In genomic region chr5:32018476-32019436, GRCh38 we compare ENCODE assay signal across 14 cellular contexts.
DNase-seq lines count a peak whose midpoint lies in the region; ATAC-seq and TF ChIP-seq lines count a peak whose summit lies in the region.
"Had no signal": no experiment of that assay in that cellular context is flagged by ENCODE, and none has a peak within 500 bp of the region (broad histone marks: within the 10 kb centered on the region; RNA-seq: fewer than 3 reads in every experiment).

No MANE protein-coding gene starts in this region.

- no peaks in the 10 kb centered on the region for H3K9me3 Mint-ChIP-seq in natural killer cell
- no peaks in the 10 kb centered on the region for H3K9me3 Mint-ChIP-seq in natural killer cell treated with Interleukin-12 subunit alpha and Interleukin-12 subunit beta and Interleukin-15 and Interleukin-18, amount 100 ng/mL, for 72 hours
- peaks cover 0 to 1% (median 0%) of the 10 kb centered on the region in 9 donors for H3K9me3 Mint-ChIP-seq in naive thymus-derived CD8-positive, alpha-beta T cell

- POLR2A ChIA-PET in naive thymus-derived CD8-positive, alpha-beta T cell (lab: Charles Lee) = interaction anchor here (0.6 to 1.1 kb wide), 5 partner anchors 9 to 164 kb away, joined by 3 to 6 read pairs (median 4); no protein-coding TSS in a partner anchor

- DNase-seq in natural killer cell (no peak), epithelial cell of esophagus (ENCODE audit: low read depth) (peak; percentile 72), NCI-H2227 treated with DMSO at 0.1 percent for 48 hours (lab: John Stamatoyannopoulos, UW) (no peak), NCI-H526 treated with DMSO at 0.1 percent for 48 hours (lab: John Stamatoyannopoulos, UW) (no peak), cerebellar nuclear complex (lab: John Stamatoyannopoulos, UW) (no peak)
- no peak for DNase-seq in natural killer cell treated with Interleukin-12 subunit alpha and Interleukin-12 subunit beta and Interleukin-15 and Interleukin-18, amount 100 ng/mL, for 72 hours (ENCODE audit: low spot score)
- DNase-seq in naive thymus-derived CD8-positive, alpha-beta T cell = peak in 1 of 10 donors; percentile 8
- DNase-seq: activated CD4-positive, alpha-beta T cell treated with anti-CD3 and anti-CD28 coated beads for 1 hour; DMS79 treated with DMSO at 0.1 percent for 48 hours; effector CD4-positive, alpha-beta T cell; mesendoderm; NCI-H510A treated with DMSO at 0.1 percent for 48 hours had no signal

- peak overlapping the region; percentile 17 to 76 for H3K27ac Mint-ChIP-seq in natural killer cell
- peak overlapping the region in 1 of 2 donors; percentile 91 for H3K27ac Mint-ChIP-seq in natural killer cell treated with Interleukin-12 subunit alpha and Interleukin-12 subunit beta and Interleukin-15 and Interleukin-18, amount 100 ng/mL, for 72 hours
- peak overlapping the region; percentile 27 to 90 (median 78) for H3K27ac Mint-ChIP-seq in naive thymus-derived CD8-positive, alpha-beta T cell

- ATAC-seq in natural killer cell (peak in 1 of 3 donors; percentile 16), GM18858 (IDR thresholded peaks at IDR 0.05; ENCODE audit: unreplicated experiment) (no peak)
- no peak for ATAC-seq in natural killer cell treated with Interleukin-12 subunit alpha and Interleukin-12 subunit beta and Interleukin-15 and Interleukin-18, amount 100 ng/mL, for 72 hours
- ATAC-seq in naive thymus-derived CD8-positive, alpha-beta T cell = peak; percentile 28 to 33

- H3K4me3 Mint-ChIP-seq in natural killer cell = peak overlapping the region; percentile 66
- H3K4me3 Mint-ChIP-seq in natural killer cell treated with Interleukin-12 subunit alpha and Interleukin-12 subunit beta and Interleukin-15 and Interleukin-18, amount 100 ng/mL, for 72 hours = no peak overlapping the region
- H3K4me3 Mint-ChIP-seq in naive thymus-derived CD8-positive, alpha-beta T cell = peak overlapping the region in 8 of 10 donors; percentile 8 to 78 (median 71)

- peaks cover 0 to 6% of the 10 kb centered on the region in 2 donors for H3K27me3 Mint-ChIP-seq in natural killer cell (ENCODE audit: low read depth in 2 of 2)
- no peaks in the 10 kb centered on the region for H3K27me3 Mint-ChIP-seq in natural killer cell treated with Interleukin-12 subunit alpha and Interleukin-12 subunit beta and Interleukin-15 and Interleukin-18, amount 100 ng/mL, for 72 hours
- H3K27me3 Mint-ChIP-seq in naive thymus-derived CD8-positive, alpha-beta T cell = no peaks in the 10 kb centered on the region

- peaks cover 18 to 21% of the 10 kb centered on the region in 2 donors for H3K4me1 Mint-ChIP-seq in natural killer cell
- peaks cover 13 to 20% of the 10 kb centered on the region in 2 donors for H3K4me1 Mint-ChIP-seq in natural killer cell treated with Interleukin-12 subunit alpha and Interleukin-12 subunit beta and Interleukin-15 and Interleukin-18, amount 100 ng/mL, for 72 hours (ENCODE audit: low read depth in 2 of 2)
- H3K4me1 Mint-ChIP-seq in naive thymus-derived CD8-positive, alpha-beta T cell = peaks cover 9 to 38% (median 20%) of the 10 kb centered on the region in 4 donors

- intact Hi-C loops in natural killer cell (cut with micrococcal nuclease) = no loop called here

- TF ChIP-seq CTCF in natural killer cell (IDR thresholded peaks at IDR 0.05) (no peak), epithelial cell of esophagus (IDR thresholded peaks at IDR 0.05; ENCODE audit: insufficient read depth, low read depth, low read length, missing control alignments) (no peak)

- H3K36me3 Mint-ChIP-seq in natural killer cell = no peaks in the 10 kb centered on the region
- no peaks in the 10 kb centered on the region for H3K36me3 Mint-ChIP-seq in natural killer cell treated with Interleukin-12 subunit alpha and Interleukin-12 subunit beta and Interleukin-15 and Interleukin-18, amount 100 ng/mL, for 72 hours
- H3K36me3 Mint-ChIP-seq in naive thymus-derived CD8-positive, alpha-beta T cell = no peaks in the 10 kb centered on the region

- H3K4me3 ChIP-seq in epithelial cell of esophagus (ENCODE audit: low read length) = no peak overlapping the region
- H3K4me3 ChIP-seq: SK-N-MC had no signal

Comparison
In these comparisons a context has a peak if more than half of its experiments do, and no peak if none do; other contexts are left out.
1. ATAC-seq: peak in naive thymus-derived CD8-positive, alpha-beta T cell (2 of 2); none in natural killer cell treated with Interleukin-12 subunit alpha and Interleukin-12 subunit beta and Interleukin-15 and Interleukin-18, amount 100 ng/mL, for 72 hours (0 of 2) and GM18858 (single experiment).